Comparison of ENCODE assay signal across 19 cellular contexts in the genomic region with DNA sequence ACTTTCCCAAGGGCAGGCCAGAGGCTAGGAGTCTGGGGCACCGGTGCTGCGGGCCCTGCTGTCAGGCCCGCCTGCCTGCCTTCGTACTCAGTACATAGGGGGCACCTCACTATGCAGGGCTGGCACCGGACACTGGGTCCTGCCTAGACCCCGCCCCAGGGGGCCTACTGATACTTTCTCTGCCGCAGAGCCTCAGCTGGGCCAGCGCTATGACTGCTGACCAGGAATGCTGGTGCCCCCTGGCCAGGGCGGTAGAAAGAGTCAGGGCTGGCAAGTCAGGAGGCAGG.
DNase-seq lines count a peak whose midpoint lies in the region; ATAC-seq, FAIRE-seq and TF ChIP-seq lines count a peak whose summit lies in the region.
"Had no signal": no experiment of that assay in that cellular context is flagged by ENCODE, and none has a peak within 500 bp of the region (broad histone marks: within the 10 kb centered on the region; RNA-seq: fewer than 3 reads in every experiment).

No MANE protein-coding gene starts in this region.

- H3F3A ChIP-seq in MM.1S (ENCODE audit: insufficient read depth, low read length) = no peaks in the 10 kb centered on the region

- H3K36me3 ChIP-seq in BLaER1 treated with 17β-estradiol and CSF1 and Interleukin-3, amounts not matched to agents 10 nM and 100 nM = no peaks in the 10 kb centered on the region
- H3K36me3 ChIP-seq in kidney (ENCODE audit: control insufficient read depth in 1 of 2, insufficient read depth in 2 of 2, low read length in 2 of 2) (no peaks in the 10 kb centered on the region), neuronal stem cell (replicated peaks in 1 of 2; ENCODE audit: control insufficient read depth in 2 of 2, insufficient read depth in 2 of 2, low read length in 2 of 2) (no peaks in the 10 kb centered on the region), MM.1S (replicated peaks; ENCODE audit: insufficient read depth, low read length) (no peaks in the 10 kb centered on the region)

- TF ChIP-seq POLR2A in A549 (IDR thresholded peaks at IDR 0.05; ENCODE audit: low read length) = no peak

- no peak overlapping the region for H2BK5ac ChIP-seq in neuronal stem cell (ENCODE audit: low read length)

- TF ChIP-seq EP300 in A549 (IDR thresholded peaks at IDR 0.05) = no peak

- no peak overlapping the region for H2BK120ac ChIP-seq in neuronal stem cell (ENCODE audit: low read depth, low read length)

- H3K4me2 ChIP-seq in A549 = no peak overlapping the region
- H3K4me2 ChIP-seq in BLaER1 treated with 17β-estradiol and CSF1 and Interleukin-3, amounts not matched to agents 10 nM and 100 nM = peak overlapping the region in 9 of 11 experiments; percentile 34 to 62 (median 47); a peak in 16 of 22 replicates
- no peak overlapping the region for H3K4me2 ChIP-seq in neuronal stem cell (ENCODE audit: insufficient read depth, low read length, poor library complexity, severe bottlenecking)
- H3K4me2 ChIP-seq in MM.1S (ENCODE audit: low read depth, low read length) = no peak overlapping the region

- WGBS in A549 (ENCODE audit: missing lambda C conversion rate) = 93% methylated on average over 2 of the region's 9 CpGs
- no CpG with 5 or more reads among the region's 9 CpGs for WGBS in neuronal stem cell (ENCODE audit: extremely low coverage in 2 of 2, insufficient read length in 2 of 2, insufficient replicate concordance in 1 of 2), 2 donors

- H2BK15ac ChIP-seq in neuronal stem cell (ENCODE audit: low read length) = no peak overlapping the region

- H3K79me2 ChIP-seq in MM.1S (ENCODE audit: low read length) = no peaks in the 10 kb centered on the region

- peak overlapping the region; percentile 22 for H4K91ac ChIP-seq in neuronal stem cell (ENCODE audit: low read depth, low read length, poor library complexity)

- TF ChIP-seq RAD21 in A549 (conservative IDR thresholded peaks at IDR 0.05 in 1 of 2, IDR thresholded peaks at IDR 0.05 in 1 of 2) = no peak

- 0 out of 22 replicates have a peak, but pooled peaks cover 0 to 6% (median 0%) of the 10 kb centered on the region in 11 experiments for H4K20me1 ChIP-seq in BLaER1 treated with 17β-estradiol and CSF1 and Interleukin-3, amounts not matched to agents 10 nM and 100 nM
- no peaks in the 10 kb centered on the region for H4K20me1 ChIP-seq in MM.1S (ENCODE audit: insufficient read depth, low read length)

- H3K27ac ChIP-seq in A549 (peak overlapping the region; percentile 40 to 92; a peak in 5 of 6 replicates), kidney (ENCODE audit: low read depth in 2 of 2, low read length in 2 of 2) (peak overlapping the region in 1 of 2 donors; percentile 11), neuronal stem cell (replicated peaks; ENCODE audit: low read length) (no peak overlapping the region), MM.1S (ENCODE audit: low read length) (no peak overlapping the region)
- H3K27ac ChIP-seq in BLaER1 treated with 17β-estradiol and CSF1 and Interleukin-3, amounts not matched to agents 10 nM and 100 nM = no peak overlapping the region
- H3K27ac ChIP-seq: GM23248 had no signal

- CTCF ChIA-PET in A549 (lab: Yijun Ruan, JAX) = interaction anchor here (6.0 kb wide), 1 partner anchor 599 kb away, joined by 46 read pairs; no protein-coding TSS in a partner anchor

- H2AK5ac ChIP-seq in neuronal stem cell (ENCODE audit: low read depth, low read length) = peak overlapping the region; percentile 77

- DNase-seq in A549 (ENCODE audit: low read depth in 1 of 2, low spot score in 1 of 2) = no peak
- DNase-seq in kidney = peak; percentile 66
- DNase-seq in neuronal stem cell (ENCODE audit: low spot score) = no peak
- DNase-seq in MM.1S = no peak
- DNase-seq in effector CD8-positive, alpha-beta T cell (lab: John Stamatoyannopoulos, UW) = no peak
- DNase-seq in DMS53 (lab: John Stamatoyannopoulos, UW) = no peak
- DNase-seq: 8988T; C1 segment of cervical spinal cord; Calu3; CD4-positive, alpha-beta memory T cell; COR-L47; DND-41; GM23248; HCEC 1CT had no signal

- H3K4me3 ChIP-seq in A549 = no peak overlapping the region
- H3K4me3 ChIP-seq in BLaER1 treated with 17β-estradiol and CSF1 and Interleukin-3, amounts not matched to agents 10 nM and 100 nM = no peak overlapping the region
- H3K4me3 ChIP-seq in kidney (ENCODE audit: low read length in 2 of 2) = no peak overlapping the region
- H3K4me3 ChIP-seq in neuronal stem cell (ENCODE audit: low read length in 2 of 2) = no peak overlapping the region
- H3K4me3 ChIP-seq in MM.1S (ENCODE audit: low read length) = no peak overlapping the region
- H3K4me3 ChIP-seq: GM23248 had no signal

- TF ChIP-seq CTCF in A549 (IDR thresholded peaks at IDR 0.05) = no peak
- TF ChIP-seq CTCF in kidney (IDR thresholded peaks at IDR 0.05; ENCODE audit: borderline replicate concordance, extremely low read depth, insufficient read depth) = no peak
- no peak for TF ChIP-seq CTCF in MM.1S (IDR thresholded peaks at IDR 0.05; ENCODE audit: low read length)

- POLR2A ChIA-PET in A549 (lab: Yijun Ruan, JAX) = no interaction called here

- no peak overlapping the region for H3K9ac ChIP-seq in BLaER1 treated with 17β-estradiol and CSF1 and Interleukin-3, amounts not matched to agents 10 nM and 100 nM
- H3K9ac ChIP-seq in kidney (ENCODE audit: low read length in 2 of 2) (no peak overlapping the region), neuronal stem cell (ENCODE audit: low read depth, low read length, poor library complexity) (peak overlapping the region; percentile 30), MM.1S (ENCODE audit: low read length) (no peak overlapping the region)
- H3K9ac ChIP-seq: GM23248 had no signal

- ATAC-seq in A549 (no peak), HG03159 (IDR thresholded peaks at IDR 0.05; ENCODE audit: unreplicated experiment) (no peak)

- intact Hi-C loops in kidney (cut with DNase I) = no loop called here

- H2BK12ac ChIP-seq in neuronal stem cell (ENCODE audit: low read length) = no peak overlapping the region

- H3K9me3 ChIP-seq in A549 (no peaks in the 10 kb centered on the region), kidney (ENCODE audit: control insufficient read depth in 1 of 2, low read length in 2 of 2) (peaks cover 0 to 6% of the 10 kb centered on the region in 2 donors), neuronal stem cell (replicated peaks in 1 of 2; ENCODE audit: control insufficient read depth in 2 of 2, insufficient read depth in 1 of 2, low read depth in 1 of 2, low read length in 2 of 2) (no peaks in the 10 kb centered on the region), MM.1S (replicated peaks; ENCODE audit: insufficient read depth, low read length) (no peaks in the 10 kb centered on the region)
- H3K9me3 ChIP-seq in BLaER1 treated with 17β-estradiol and CSF1 and Interleukin-3, amounts not matched to agents 10 nM and 100 nM (replicated peaks in 1 of 11) = peaks cover 0 to 5% (median 0%) of the 10 kb centered on the region in 11 experiments; a peak in 2 of 22 replicates

- H4K8ac ChIP-seq in neuronal stem cell (ENCODE audit: low read depth, low read length) = no peak overlapping the region

- H3K14ac ChIP-seq in neuronal stem cell (ENCODE audit: low read length) = no peak overlapping the region

- H3K27me3 ChIP-seq in BLaER1 treated with 17β-estradiol and CSF1 and Interleukin-3, amounts not matched to agents 10 nM and 100 nM = no peaks in the 10 kb centered on the region
- H3K27me3 ChIP-seq in neuronal stem cell (ENCODE audit: control insufficient read depth in 3 of 3, insufficient read depth in 3 of 3, low read depth in 1 of 3, low read length in 3 of 3) (peaks cover 0 to 26% (median 0%) of the 10 kb centered on the region in 3 experiments), MM.1S (replicated peaks; ENCODE audit: insufficient read depth, low read length) (peaks cover 81% of the 10 kb centered on the region)

- no peak overlapping the region for H3K4ac ChIP-seq in neuronal stem cell (ENCODE audit: low read length)

- H3K4me1 ChIP-seq in A549 (peaks cover 9% of the 10 kb centered on the region; the same call in 2 of the 3 replicates), kidney (ENCODE audit: control insufficient read depth in 1 of 2, insufficient read depth in 1 of 2, low read depth in 1 of 2, low read length in 2 of 2) (peaks cover 9 to 31% of the 10 kb centered on the region in 2 donors), neuronal stem cell (ENCODE audit: control insufficient read depth in 2 of 2, insufficient read depth in 1 of 2, low read depth in 1 of 2, low read length in 2 of 2) (peaks cover 2 to 15% of the 10 kb centered on the region in 2 donors), MM.1S (ENCODE audit: low read length) (no peaks in the 10 kb centered on the region)
- H3K4me1 ChIP-seq in BLaER1 treated with 17β-estradiol and CSF1 and Interleukin-3, amounts not matched to agents 10 nM and 100 nM = peaks cover 0 to 51% (median 37%) of the 10 kb centered on the region in 10 experiments; a peak in 17 of 20 replicates

- peak overlapping the region; percentile 54 for H3K18ac ChIP-seq in neuronal stem cell (ENCODE audit: low read length)

- peak overlapping the region; percentile 28 for H3K23ac ChIP-seq in neuronal stem cell (ENCODE audit: low read depth, low read length, poor library complexity)

- FAIRE-seq in A549 (lab: Jason Lieb, UNC) = no peak
- FAIRE-seq in kidney (lab: Jason Lieb, UNC) = no peak
- FAIRE-seq: G401.6, GM12892, H1 had no signal

- no peaks in the 10 kb centered on the region for H3K79me1 ChIP-seq in neuronal stem cell (ENCODE audit: low read depth, low read length)

- H2AFZ ChIP-seq in neuronal stem cell (ENCODE audit: low read length) = no peak overlapping the region
- H2AFZ ChIP-seq in MM.1S (ENCODE audit: low read length) = no peak overlapping the region
- H2AFZ ChIP-seq: GM23248 had no signal

- no peaks in the 10 kb centered on the region for H3K9me2 ChIP-seq in MM.1S (replicated peaks; ENCODE audit: insufficient read depth, low read length)

TF ChIP-seq in A549, 52 proteins besides CTCF, POLR2A, EP300 and RAD21 (continues in another document):
- TF ChIP-seq HOXA7 (CRISPR knock-in tag; IDR thresholded peaks at IDR 0.05) (no peak), CEBPB (IDR thresholded peaks at IDR 0.05) (no peak), HMGXB4 (CRISPR knock-in tag; IDR thresholded peaks at IDR 0.05; ENCODE audit: borderline replicate concordance) (no peak), BHLHE40 (IDR thresholded peaks at IDR 0.05; ENCODE audit: low read depth, low read length) (no peak), HOXB5 (CRISPR knock-in tag; IDR thresholded peaks at IDR 0.05) (no peak), GATA3 (IDR thresholded peaks at IDR 0.05; ENCODE audit: borderline replicate concordance) (no peak)

Comparison
In these comparisons a context has a peak if more than half of its experiments do, and no peak if none do; other contexts are left out.
1. H3K27ac ChIP-seq: peak in A549 (2 of 2); none in BLaER1 treated with 17β-estradiol and CSF1 and Interleukin-3, amounts not matched to agents 10 nM and 100 nM (0 of 11), neuronal stem cell (single experiment) and MM.1S (single experiment).
2. H3K4me2 ChIP-seq: peak in BLaER1 treated with 17β-estradiol and CSF1 and Interleukin-3, amounts not matched to agents 10 nM and 100 nM (9 of 11); none in A549 (single experiment), neuronal stem cell (single experiment) and MM.1S (single experiment).